ENCODE assay signal across 8 cellular contexts in the genomic region with DNA sequence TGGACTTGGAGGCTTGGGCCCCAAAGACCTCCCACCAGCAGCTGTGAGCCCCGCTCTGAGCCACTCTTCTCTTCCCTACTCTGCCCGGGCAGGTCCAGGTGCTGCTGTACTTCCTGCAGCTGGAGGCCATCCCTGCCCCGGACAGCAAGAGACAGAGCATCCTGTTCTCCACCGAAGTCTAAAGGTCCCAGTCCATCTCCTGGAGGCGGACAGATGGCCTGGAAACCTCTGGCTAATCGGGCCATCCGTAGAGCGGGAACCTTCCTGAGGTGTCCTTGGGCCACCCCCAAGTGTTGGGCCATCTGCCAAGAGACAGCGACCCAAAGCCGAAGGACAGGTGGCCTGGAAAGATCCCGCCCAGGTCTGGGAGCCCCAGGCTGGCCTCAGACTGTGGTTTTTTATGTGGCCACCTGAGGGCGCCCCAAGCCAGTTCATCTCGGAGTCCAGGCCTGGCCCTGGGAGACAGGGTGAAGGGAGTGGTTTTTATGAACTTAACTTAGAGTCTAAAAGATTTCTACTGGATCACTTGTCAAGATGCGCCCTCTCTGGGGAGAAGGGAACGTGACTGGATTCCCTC.
DNase-seq lines count a peak whose midpoint lies in the region; ATAC-seq and TF ChIP-seq lines count a peak whose summit lies in the region.

No MANE protein-coding gene starts in this region.

- no peaks in the 10 kb centered on the region for H3K4me1 ChIP-seq in right lobe of liver

- no peak for TF ChIP-seq POLR2A in right lobe of liver (IDR thresholded peaks at IDR 0.05)

- peak; percentile 50 for DNase-seq in GM12865 (ENCODE audit: low read depth)
- peak; percentile 11 for DNase-seq in NCI-H1694 (lab: John Stamatoyannopoulos, UW)
- DNase-seq in activated CD4-positive, alpha-beta T cell treated with anti-CD3 and anti-CD28 coated beads for 24 hours (ENCODE audit: low read depth in 2 of 2), result peak; percentile 31 to 40
- peak; percentile 40 for DNase-seq in cerebellum (ENCODE audit: low spot score)
- peak in 2 of 3 donors; percentile 69 to 71 for DNase-seq in right lobe of liver
- DNase-seq in stimulated activated CD8-positive, alpha-beta memory T cell treated with anti-CD3 and anti-CD28 coated beads, Interleukin-2, amount 100 ng/mL, for 48 hours (ENCODE audit: low read depth in 2 of 2), result peak; percentile 42 to 46

- H3K9me3 ChIP-seq in right lobe of liver, result no peaks in the 10 kb centered on the region

- peaks cover 0 to 4% (median 0%) of the 10 kb centered on the region in 4 donors for H3K36me3 ChIP-seq in right lobe of liver

- intact Hi-C loops in right lobe of liver (cut with DNase I), result loop anchor here in 1 of 2 donors (10.0 kb wide), 1 partner anchor 69 kb away; no protein-coding TSS in a partner anchor

- no peak overlapping the region for H3K4me3 ChIP-seq in GM12865 (ENCODE audit: low read depth, low read length)
- H3K4me3 ChIP-seq in right lobe of liver, result no peak overlapping the region

- WGBS in right lobe of liver (ENCODE audit: insufficient coverage, low coverage, low lambda C conversion rate, missing lambda C conversion rate), result 10% methylated on average over 4 of the region's 15 CpGs

- no peaks in the 10 kb centered on the region for H3K27me3 ChIP-seq in right lobe of liver

- peak; percentile 40 to 60 (median 56) for ATAC-seq in right lobe of liver
- no peak for ATAC-seq in GM18861 (IDR thresholded peaks at IDR 0.05; ENCODE audit: unreplicated experiment)
- no peak for ATAC-seq in HG02763 (IDR thresholded peaks at IDR 0.05; ENCODE audit: unreplicated experiment)

- peak; percentile 59 for TF ChIP-seq CTCF in GM12865 (IDR thresholded peaks at IDR 0.05; ENCODE audit: insufficient read depth, low read depth, low read length, missing control alignments)
- TF ChIP-seq CTCF in right lobe of liver (IDR thresholded peaks at IDR 0.05), result peak; percentile 20 to 79 (median 74)

- no peak overlapping the region for H3K27ac ChIP-seq in right lobe of liver

Comparison
In these comparisons a context has a peak if more than half of its experiments do, and no peak if none do; other contexts are left out.
1. DNase-seq: peak in every context shown above with its lines; median percentile 70 in right lobe of liver; 50 in GM12865; 44 in stimulated activated CD8-positive, alpha-beta memory T cell treated with anti-CD3 and anti-CD28 coated beads, Interleukin-2, amount 100 ng/mL, for 48 hours; 40 in cerebellum; 36 in activated CD4-positive, alpha-beta T cell treated with anti-CD3 and anti-CD28 coated beads for 24 hours; 11 in NCI-H1694.
2. ATAC-seq: peak in right lobe of liver (4 of 4); none in GM18861 (single experiment) and HG02763 (single experiment).